In genomic region chr12:79337891-79338290, GRCh38 we compare ENCODE assay signal across 8 cellular contexts.
"Had no signal": no experiment of that assay in that cellular context is flagged by ENCODE, and none has a peak within 500 bp of the region (broad histone marks: within the 10 kb centered on the region; RNA-seq: fewer than 3 reads in every experiment).

No MANE protein-coding gene starts in this region.

- FAIRE-seq: HTR-8/SVneo, K562 had no signal

- H3K27ac ChIP-seq: GM23248 had no signal

- DNase-seq: GM23248, GOT3, H7, HCEC 1CT, IMR-90, KG1 had no signal

- H3K4me3 ChIP-seq: GM23248, K562 had no signal
